Comparison of ENCODE assay signal across 15 cellular contexts in the genomic region with DNA sequence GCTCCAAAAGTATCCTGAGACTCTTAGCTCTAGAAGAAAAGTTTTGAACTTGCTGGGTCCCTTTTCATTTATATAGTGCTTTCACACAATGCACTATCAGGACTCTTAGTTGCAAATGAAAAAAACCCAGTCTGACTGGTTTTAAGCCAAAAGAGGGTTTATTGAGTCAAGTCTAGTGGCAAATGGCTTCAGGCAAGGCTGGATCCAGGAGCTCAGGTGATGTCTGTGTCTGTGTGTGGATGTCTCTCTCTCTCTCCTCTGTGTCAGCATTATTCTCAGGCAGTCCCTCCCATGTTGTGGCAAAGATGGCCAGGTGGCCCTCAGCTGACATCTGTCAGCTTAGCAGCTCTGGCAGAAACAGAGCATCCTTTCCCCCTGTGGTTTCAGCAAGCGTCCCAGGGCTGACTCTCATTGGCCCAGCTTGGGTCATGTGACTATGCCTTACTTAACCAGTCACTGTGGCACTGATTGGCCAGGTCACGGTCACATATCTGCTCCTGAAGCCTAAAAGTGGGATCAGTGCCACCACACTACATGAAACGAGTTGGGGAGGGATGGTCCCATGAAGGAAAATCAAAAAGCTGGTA. TPM values are rescaled to one million over a fixed set of nuclear protein-coding genes. Genes with fewer than 3 reads are reported as not detected.
A peak's percentile ranks its signal among the peaks of the same experiment; 100 is the strongest.
DNase-seq lines count a peak whose midpoint lies in the region; ATAC-seq and TF ChIP-seq lines count a peak whose summit lies in the region.
"Had no signal": no experiment of that assay in that cellular context is flagged by ENCODE, and none has a peak within 500 bp of the region (broad histone marks: within the 10 kb centered on the region; RNA-seq: fewer than 3 reads in every experiment).

No MANE protein-coding gene starts in this region.

- H3K27me3 Mint-ChIP-seq in WTC11 (ENCODE audit: low read depth) = no peaks in the 10 kb centered on the region
- peaks cover 5% of the 10 kb centered on the region for H3K27me3 Mint-ChIP-seq in nephron progenitor cell (ENCODE audit: low read depth, poor library complexity)
- H3K27me3 Mint-ChIP-seq: brain, T-helper 17 cell had no signal

- H3K36me3 Mint-ChIP-seq in WTC11 (peaks cover 17% of the 10 kb centered on the region), nephron progenitor cell (ENCODE audit: low read depth) (peaks cover 12% of the 10 kb centered on the region)
- H3K36me3 Mint-ChIP-seq: natural killer cell had no signal

- TF ChIP-seq EP300 in SK-N-SH (IDR thresholded peaks at IDR 0.05; ENCODE audit: borderline replicate concordance in 1 of 2, low read depth in 1 of 2, low read length in 1 of 2) (no peak), upper lobe of left lung (IDR thresholded peaks at IDR 0.05) (no peak)

- ATAC-seq in SK-N-SH treated with all-trans-retinoic acid at 6 μM for 48 hours = no peak
- ATAC-seq in WTC11 = 0 out of 2 replicates have a peak, but pooled peaks have one; percentile 41
- ATAC-seq in upper lobe of left lung (ENCODE audit: low FRiP score in 2 of 2) = no peak
- ATAC-seq in GM21576 (IDR thresholded peaks at IDR 0.05; ENCODE audit: unreplicated experiment) = no peak
- ATAC-seq: natural killer cell, T-helper 17 cell had no signal

- H3K27ac Mint-ChIP-seq in WTC11 = no peak overlapping the region
- peak overlapping the region; percentile 29 for H3K27ac Mint-ChIP-seq in nephron progenitor cell
- H3K27ac Mint-ChIP-seq: natural killer cell, T-helper 17 cell had no signal

- H3K36me3 ChIP-seq in SK-N-SH (replicated peaks in 1 of 2; ENCODE audit: control insufficient read depth in 1 of 2, insufficient read depth in 2 of 2, low read length in 1 of 2) (no peaks in the 10 kb centered on the region), breast epithelium (no peaks in the 10 kb centered on the region), upper lobe of left lung (no peaks in the 10 kb centered on the region)

- H3K4me3 ChIP-seq in SK-N-SH (ENCODE audit: low read depth in 2 of 2, low read length in 1 of 2) = no peak overlapping the region
- no peak overlapping the region for H3K4me3 ChIP-seq in Jurkat, Clone E6-1 (ENCODE audit: low read length)
- H3K4me3 ChIP-seq in breast epithelium = no peak overlapping the region
- no peak overlapping the region for H3K4me3 ChIP-seq in upper lobe of left lung

- no peaks in the 10 kb centered on the region for H3K27me3 ChIP-seq in SK-N-SH (ENCODE audit: insufficient read depth)
- no peaks in the 10 kb centered on the region for H3K27me3 ChIP-seq in breast epithelium
- no peaks in the 10 kb centered on the region for H3K27me3 ChIP-seq in upper lobe of left lung

- H3K4me1 ChIP-seq in SK-N-SH (ENCODE audit: control insufficient read depth in 1 of 2, insufficient read depth in 2 of 2, low read depth in 1 of 2, low read length in 1 of 2) (peaks cover 2 to 9% of the 10 kb centered on the region in 2 experiments; a peak in 2 of 4 replicates), breast epithelium (no peaks in the 10 kb centered on the region), upper lobe of left lung (peaks cover 0 to 9% (median 5%) of the 10 kb centered on the region in 4 donors)

- POLR2A ChIA-PET in SK-N-SH (lab: Yijun Ruan, JAX) (no interaction called here), WTC11 (lab: Charles Lee) (interaction anchor here (0.6 to 1.0 kb wide), 3 partner anchors 32 to 142 kb away, joined by 3 to 6 read pairs (median 3); no protein-coding TSS in a partner anchor)

- H3K4me1 Mint-ChIP-seq in WTC11 = peaks cover 28% of the 10 kb centered on the region
- peaks cover 54% of the 10 kb centered on the region for H3K4me1 Mint-ChIP-seq in nephron progenitor cell
- H3K4me1 Mint-ChIP-seq: natural killer cell had no signal

- no peak overlapping the region for H2AFZ ChIP-seq in SK-N-SH (ENCODE audit: low read depth)

- 98% methylated on average over 3 of the region's 3 CpGs for whole genome bisulfite sequencing in SK-N-SH (ENCODE audit: low lambda C conversion rate)
- WGBS in upper lobe of left lung, 2 donors = 86 to 93% methylated on average over 3 of the region's 3 CpGs

- no peaks in the 10 kb centered on the region for H3K9me3 ChIP-seq in SK-N-SH
- no peaks in the 10 kb centered on the region for H3K9me3 ChIP-seq in breast epithelium
- no peaks in the 10 kb centered on the region for H3K9me3 ChIP-seq in upper lobe of left lung

- TF ChIP-seq POLR2A in breast epithelium (IDR thresholded peaks at IDR 0.05) = no peak
- TF ChIP-seq POLR2A in upper lobe of left lung (IDR thresholded peaks at IDR 0.05) = no peak

- TF ChIP-seq CTCF in SK-N-SH (IDR thresholded peaks at IDR 0.05) (no peak), WTC11 (IDR thresholded peaks at IDR 0.05) (no peak), nephron progenitor cell (IDR thresholded peaks at IDR 0.05) (no peak), breast epithelium (IDR thresholded peaks at IDR 0.05) (no peak), upper lobe of left lung (IDR thresholded peaks at IDR 0.05) (no peak)

- intact Hi-C loops in breast epithelium (cut with DNase I; ENCODE audit: low total_unique reads) = no loop called here

- H3K9me2 ChIP-seq in SK-N-SH = no peaks in the 10 kb centered on the region

- TF ChIP-seq RAD21 in SK-N-SH (IDR thresholded peaks at IDR 0.05; ENCODE audit: low read length) = no peak

- H3K27ac ChIP-seq in SK-N-SH (ENCODE audit: low read depth in 2 of 2, low read length in 1 of 2) = no peak overlapping the region; a peak in 1 of 4 replicates
- H3K27ac ChIP-seq in breast epithelium = no peak overlapping the region
- no peak overlapping the region for H3K27ac ChIP-seq in upper lobe of left lung

- H3F3A ChIP-seq in SK-N-SH (replicated peaks; ENCODE audit: insufficient read depth) = peaks cover 7% of the 10 kb centered on the region

- CTCF ChIA-PET in SK-N-SH (lab: Yijun Ruan, JAX) (interaction anchor here (0.9 to 5.3 kb wide), 7 partner anchors 21 to 93 kb away, joined by 3 to 34 read pairs (median 4); a partner anchor contains a TSS), WTC11 (lab: Charles Lee) (interaction anchor here (1.2 to 1.6 kb wide), 2 partner anchors 56 to 75 kb away, joined by 4 to 5 read pairs; a partner anchor contains a TSS)

- no peak overlapping the region for H3K4me2 ChIP-seq in SK-N-SH

- DNase-seq in SK-N-SH (no peak), WTC11 (ENCODE audit: low spot score) (no peak), nephron progenitor cell (no peak), breast epithelium (ENCODE audit: low spot score in 2 of 2) (no peak), upper lobe of left lung (no peak)
- DNase-seq in Jurkat, Clone E6-1 (ENCODE audit: low read depth, low spot score) = peak; percentile 80
- DNase-seq: activated effector memory CD4-positive, alpha-beta T cell treated with Interleukin-2 at 50 U/mL for 16 hours; natural killer cell; NCI-H1105; retina; T-helper 17 cell had no signal

- H3K9ac ChIP-seq in SK-N-SH = no peak overlapping the region

- H3K9me3 Mint-ChIP-seq in WTC11 (no peaks in the 10 kb centered on the region), nephron progenitor cell (no peaks in the 10 kb centered on the region)
- H3K9me3 Mint-ChIP-seq: brain, natural killer cell had no signal

- H3K4me3 Mint-ChIP-seq in WTC11 (no peak overlapping the region), nephron progenitor cell (no peak overlapping the region)
- H3K4me3 Mint-ChIP-seq: brain, natural killer cell, T-helper 17 cell had no signal

- peaks cover 76% of the 10 kb centered on the region for H3K79me2 ChIP-seq in SK-N-SH (ENCODE audit: insufficient read depth)

- H4K20me1 ChIP-seq in SK-N-SH (ENCODE audit: insufficient read depth) = no peaks in the 10 kb centered on the region

TF ChIP-seq in SK-N-SH, 30 proteins besides CTCF, POLR2A, EP300 and RAD21 (continues in another document):
- TF ChIP-seq, protein P1, sequence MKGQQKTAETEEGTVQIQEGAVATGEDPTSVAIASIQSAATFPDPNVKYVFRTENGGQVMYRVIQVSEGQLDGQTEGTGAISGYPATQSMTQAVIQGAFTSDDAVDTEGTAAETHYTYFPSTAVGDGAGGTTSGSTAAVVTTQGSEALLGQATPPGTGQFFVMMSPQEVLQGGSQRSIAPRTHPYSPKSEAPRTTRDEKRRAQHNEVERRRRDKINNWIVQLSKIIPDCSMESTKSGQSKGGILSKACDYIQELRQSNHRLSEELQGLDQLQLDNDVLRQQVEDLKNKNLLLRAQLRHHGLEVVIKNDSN (IDR thresholded peaks at IDR 0.05; ENCODE audit: borderline replicate concordance, low read depth) = peak; percentile 49; the same call in 1 of the 2 replicates

TF ChIP-seq in SK-N-SH treated with all-trans-retinoic acid at 6 μM for 48 hours, 23 proteins besides CTCF, POLR2A, EP300 and RAD21 (continues in another document):
- TF ChIP-seq ZNF8 (CRISPR knock-in tag; IDR thresholded peaks at IDR 0.05) = no peak

TF ChIP-seq in WTC11, 78 proteins besides CTCF, POLR2A, EP300 and RAD21 (continues in another document):
- TF ChIP-seq OVOL2 (CRISPR knock-in tag; IDR thresholded peaks at IDR 0.05; ENCODE audit: borderline replicate concordance) = no peak
- TF ChIP-seq, protein P1 (CRISPR knock-in tag; IDR thresholded peaks at IDR 0.05) = peak; percentile 69
- no peak for TF ChIP-seq ESRRA (CRISPR knock-in tag; IDR thresholded peaks at IDR 0.05; ENCODE audit: borderline replicate concordance)
- no peak for TF ChIP-seq SMAD3 (CRISPR knock-in tag; IDR thresholded peaks at IDR 0.05; ENCODE audit: borderline replicate concordance)

RNA-seq across cellular contexts. Expression of a gene that starts 6.2 kb away (rescaled TPM):
- polyA plus RNA-seq in SK-N-SH (2012; rRNA removed) = 15.1 and 15.4 TPM in 2 replicates
- 4.8 and 7.4 TPM in 2 replicates for polyA plus RNA-seq in SK-N-SH (2012; cell fraction: cytosol; rRNA removed)
- polyA plus RNA-seq in SK-N-SH (2012; cell fraction: nucleus; rRNA removed) = 78.8 and 83.1 TPM in 2 replicates
- 11.2 TPM for polyA plus RNA-seq in Jurkat, Clone E6-1 (2012; ENCODE audit: insufficient read depth, insufficient read length)
- total RNA-seq in WTC11 (2021) (30.7 to 36.9 TPM (median 33.6 TPM) in 3 replicates), breast epithelium (1 to 10 TPM; 5.4 to 8.2 (median 6.1) TPM), upper lobe of left lung (10 to 100 TPM in 5 of 6 donors, 1 to 10 TPM in 1; 8.9 to 23.0 (median 14.2) TPM)

RNA-seq across cellular contexts. Expression of a gene that starts 49.3 kb away (rescaled TPM):
- 2.4 and 2.7 TPM in 2 replicates for polyA plus RNA-seq in SK-N-SH (2012; rRNA removed)
- 2.3 and 3.0 TPM in 2 replicates for polyA plus RNA-seq in SK-N-SH (2012; cell fraction: cytosol; rRNA removed)
- polyA plus RNA-seq in SK-N-SH (2012; cell fraction: nucleus; rRNA removed) = 1.8 TPM in 2 replicates
- 4.2 TPM for polyA plus RNA-seq in Jurkat, Clone E6-1 (2012; ENCODE audit: insufficient read depth, insufficient read length)
- total RNA-seq in WTC11 (2021) (0.37 to 0.80 TPM (median 0.50 TPM) in 3 replicates), breast epithelium (1 to 10 TPM in 1 of 3 donors, under 1 TPM in 1, not detected in 1; 0.29 to 2.0 TPM), upper lobe of left lung (1 to 10 TPM in 5 of 6 donors, under 1 TPM in 1; 0.69 to 5.6 (median 1.2) TPM)
- total RNA-seq: RPMI7951 had no signal
